In the genomic region with DNA sequence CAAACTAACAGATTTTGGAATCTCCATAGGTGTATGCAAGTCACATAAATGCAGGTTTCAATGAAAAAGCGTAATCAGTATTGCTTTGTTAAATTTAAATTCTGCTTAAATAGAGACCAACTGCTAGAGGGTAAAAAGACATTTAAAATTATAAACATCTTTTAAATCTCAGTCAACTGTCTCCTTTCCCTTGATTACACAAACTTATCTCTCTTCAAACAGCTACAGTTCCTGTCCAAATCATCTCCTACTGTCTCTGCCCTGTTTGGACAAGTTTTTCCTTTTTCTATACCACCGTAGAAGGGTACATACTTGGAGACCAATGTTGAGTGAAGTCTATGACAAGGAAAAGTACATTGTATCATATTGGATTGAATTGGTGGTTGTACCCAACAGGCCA, we compare ENCODE assay signal across 23 cellular contexts.
"Had no signal": no experiment of that assay in that cellular context is flagged by ENCODE, and none has a peak within 500 bp of the region (broad histone marks: within the 10 kb centered on the region; RNA-seq: fewer than 3 reads in every experiment).

No MANE protein-coding gene starts in this region.

- H3K4me3 Mint-ChIP-seq: effector memory CD8-positive, alpha-beta T cell; naive thymus-derived CD8-positive, alpha-beta T cell; neural crest cell; stimulated activated naive CD8-positive, alpha-beta T cell treated with anti-CD3 and anti-CD28 coated beads, Interleukin-15, amount 100 ng/mL, for 72 hours had no signal

- H3K79me2 ChIP-seq: parathyroid adenoma had no signal

- H3K36me3 ChIP-seq: lower lobe of right lung, neutrophil, right lobe of liver, suprapubic skin, transverse colon, uterus had no signal

- H2AFZ ChIP-seq: parathyroid adenoma had no signal

- H3K9me3 ChIP-seq: lower lobe of right lung, neutrophil, right lobe of liver, suprapubic skin, transverse colon, upper lobe of right lung, uterus had no signal

- H3K9me3 Mint-ChIP-seq: effector memory CD8-positive, alpha-beta T cell; naive thymus-derived CD8-positive, alpha-beta T cell; neural crest cell; stimulated activated naive CD8-positive, alpha-beta T cell treated with anti-CD3 and anti-CD28 coated beads, Interleukin-15, amount 100 ng/mL, for 72 hours had no signal

- DNase-seq: effector memory CD8-positive, alpha-beta T cell; left ventricle myocardium superior; lower lobe of right lung; naive thymus-derived CD8-positive, alpha-beta T cell; right lobe of liver; small intestine; stimulated activated CD4-positive, alpha-beta T cell treated with anti-CD3 and anti-CD28 coated beads, Interleukin-12 subunit alpha, Interleukin-12 subunit beta, amount 100 ng/mL, for 4 hours; stimulated activated CD4-positive, alpha-beta T cell treated with anti-CD3 and anti-CD28 coated beads, Interleukin-1b, Interleukin-23, amount 100 ng/mL, for 48 hours; stimulated activated CD4-positive, alpha-beta T cell treated with anti-CD3 and anti-CD28 coated beads, Interleukin-4, amount 100 ng/mL, for 1 hour; stimulated activated CD8-positive, alpha-beta memory T cell treated with anti-CD3 and anti-CD28 coated beads, Interleukin-4, amount 100 ng/mL, for 48 hours; stimulated activated naive CD4-positive, alpha-beta T cell; stimulated activated naive CD8-positive, alpha-beta T cell treated with anti-CD3 and anti-CD28 coated beads, Interleukin-15, amount 100 ng/mL, for 72 hours; transverse colon; upper lobe of right lung; uterus had no signal

- H3K27me3 Mint-ChIP-seq: effector memory CD8-positive, alpha-beta T cell; naive thymus-derived CD8-positive, alpha-beta T cell; progenitor cell of endocrine pancreas; stimulated activated naive CD8-positive, alpha-beta T cell treated with anti-CD3 and anti-CD28 coated beads, Interleukin-15, amount 100 ng/mL, for 72 hours had no signal

- H3K27ac ChIP-seq: lower lobe of right lung, neutrophil, parathyroid adenoma, right lobe of liver, suprapubic skin, upper lobe of right lung had no signal

- H3K4me3 ChIP-seq: lower lobe of right lung, right lobe of liver, suprapubic skin, transverse colon, upper lobe of right lung, uterus had no signal

- H3K27me3 ChIP-seq: right lobe of liver, suprapubic skin, transverse colon, upper lobe of right lung, uterus had no signal

- FAIRE-seq: colon, endometrium, keratinocyte, small intestine had no signal

- H3K27ac Mint-ChIP-seq: naive thymus-derived CD8-positive, alpha-beta T cell; progenitor cell of endocrine pancreas; stimulated activated naive CD8-positive, alpha-beta T cell treated with anti-CD3 and anti-CD28 coated beads, Interleukin-15, amount 100 ng/mL, for 72 hours had no signal

- ATAC-seq: effector memory CD8-positive, alpha-beta T cell; left ventricle myocardium superior; lower lobe of right lung; naive thymus-derived CD8-positive, alpha-beta T cell; right lobe of liver; stimulated activated naive CD8-positive, alpha-beta T cell treated with anti-CD3 and anti-CD28 coated beads, Interleukin-15, amount 100 ng/mL, for 72 hours; upper lobe of right lung had no signal

- H3K4me1 ChIP-seq: parathyroid adenoma, right lobe of liver had no signal

- H3K9ac ChIP-seq: parathyroid adenoma had no signal
